11 cellular contexts compared by ENCODE assay signal in genomic region chrX:23332888-23333821, GRCh38. TPM values are rescaled to one million over a fixed set of nuclear protein-coding genes. Genes with fewer than 3 reads are reported as not detected.
DNase-seq lines count a peak whose midpoint lies in the region; ATAC-seq, FAIRE-seq and TF ChIP-seq lines count a peak whose summit lies in the region.
"Had no signal": no experiment of that assay in that cellular context is flagged by ENCODE, and none has a peak within 500 bp of the region (broad histone marks: within the 10 kb centered on the region; RNA-seq: fewer than 3 reads in every experiment).

No MANE protein-coding gene starts in this region.

- H2BK5ac ChIP-seq in mesenchymal stem cell (ENCODE audit: low read depth, low read length, poor library complexity, severe bottlenecking) = no peak overlapping the region

- FAIRE-seq in astrocyte (lab: Jason Lieb, UNC) (no peak), small intestine (lab: Jason Lieb, UNC) (no peak)

- H3K4me1 Mint-ChIP-seq in activated naive CD8-positive, alpha-beta T cell (ENCODE audit: low read depth) = peaks cover 13% of the 10 kb centered on the region
- peaks cover 7% of the 10 kb centered on the region for H3K4me1 Mint-ChIP-seq in activated naive CD8-positive, alpha-beta T cell treated with anti-CD3 and anti-CD28 coated beads, Interleukin-2, amount 50 U/mL, for 24 hours
- peaks cover 5% of the 10 kb centered on the region for H3K4me1 Mint-ChIP-seq in astrocyte (ENCODE audit: low read depth, unreplicated experiment)

- no peaks in the 10 kb centered on the region for H3K79me2 ChIP-seq in astrocyte (ENCODE audit: insufficient read depth, low read length)

- no peak overlapping the region for H2BK15ac ChIP-seq in mesenchymal stem cell (ENCODE audit: low read depth, poor library complexity, severe bottlenecking)

- no peak for DNase-seq in activated naive CD8-positive, alpha-beta T cell treated with anti-CD3 and anti-CD28 coated beads, Interleukin-2, amount 50 U/mL, for 24 hours
- DNase-seq in astrocyte (ENCODE audit: low read depth) (no peak), mesenchymal stem cell (no peak), transverse colon (peak; percentile 7), H4 (ENCODE audit: low spot score) (no peak), small intestine (no peak), SW 1271 (lab: John Stamatoyannopoulos, UW) (no peak)
- DNase-seq: adrenal gland; stimulated activated CD8-positive, alpha-beta memory T cell treated with anti-CD3 and anti-CD28 coated beads, Interleukin-4, amount 100 ng/mL, for 48 hours had no signal

- no peaks in the 10 kb centered on the region for H3K36me3 Mint-ChIP-seq in activated naive CD8-positive, alpha-beta T cell
- H3K36me3 Mint-ChIP-seq in activated naive CD8-positive, alpha-beta T cell treated with anti-CD3 and anti-CD28 coated beads, Interleukin-2, amount 50 U/mL, for 24 hours (ENCODE audit: low read depth) = no peaks in the 10 kb centered on the region
- H3K36me3 Mint-ChIP-seq in astrocyte (ENCODE audit: low read depth, unreplicated experiment) = no peaks in the 10 kb centered on the region

- H3K9ac ChIP-seq in astrocyte (ENCODE audit: low read length) = no peak overlapping the region
- no peak overlapping the region for H3K9ac ChIP-seq in mesenchymal stem cell (ENCODE audit: low read length)

- peaks cover 23% of the 10 kb centered on the region for H3K27me3 ChIP-seq in astrocyte (ENCODE audit: insufficient read depth, low read length)
- peaks cover 50 to 74% of the 10 kb centered on the region in 2 experiments for H3K27me3 ChIP-seq in mesenchymal stem cell (ENCODE audit: control insufficient read depth in 1 of 2, insufficient read depth in 1 of 2, low read length in 2 of 2)
- H3K27me3 ChIP-seq in transverse colon = peaks cover 51% of the 10 kb centered on the region
- peaks cover 8 to 12% of the 10 kb centered on the region in 2 donors for H3K27me3 ChIP-seq in small intestine (ENCODE audit: control insufficient read depth in 2 of 2, insufficient read depth in 2 of 2, low read length in 2 of 2)

- no peak overlapping the region for H3K27ac Mint-ChIP-seq in activated naive CD8-positive, alpha-beta T cell
- no peak overlapping the region for H3K27ac Mint-ChIP-seq in activated naive CD8-positive, alpha-beta T cell treated with anti-CD3 and anti-CD28 coated beads, Interleukin-2, amount 50 U/mL, for 24 hours
- no peak overlapping the region for H3K27ac Mint-ChIP-seq in astrocyte (ENCODE audit: unreplicated experiment)

- H3K18ac ChIP-seq in mesenchymal stem cell (ENCODE audit: low read depth in 1 of 2, low read length in 2 of 2) = no peak overlapping the region

- no peak overlapping the region for H2AK5ac ChIP-seq in mesenchymal stem cell (ENCODE audit: low read length, severe bottlenecking)

- no peak overlapping the region for H2BK120ac ChIP-seq in mesenchymal stem cell (ENCODE audit: low read depth, low read length)

- H3K4me3 Mint-ChIP-seq in activated naive CD8-positive, alpha-beta T cell = peak overlapping the region; percentile 66
- no peak overlapping the region for H3K4me3 Mint-ChIP-seq in activated naive CD8-positive, alpha-beta T cell treated with anti-CD3 and anti-CD28 coated beads, Interleukin-2, amount 50 U/mL, for 24 hours
- H3K4me3 Mint-ChIP-seq in astrocyte (ENCODE audit: unreplicated experiment) = no peak overlapping the region

- intact Hi-C loops in transverse colon (cut with DNase I; ENCODE audit: low total_unique reads) = no loop called here

- H4K91ac ChIP-seq in mesenchymal stem cell (ENCODE audit: low read length) = no peak overlapping the region

- H3K4me1 ChIP-seq in astrocyte (ENCODE audit: insufficient read depth, low read length) (no peaks in the 10 kb centered on the region), mesenchymal stem cell (ENCODE audit: control insufficient read depth, insufficient read depth, low read depth, low read length) (peaks cover 26% of the 10 kb centered on the region), transverse colon (peaks cover 0 to 10% (median 5%) of the 10 kb centered on the region in 4 donors), small intestine (ENCODE audit: control insufficient read depth in 2 of 2, insufficient read depth in 1 of 2, low read depth in 1 of 2, low read length in 1 of 2) (no peaks in the 10 kb centered on the region)
- H3K4me1 ChIP-seq: adrenal gland had no signal

- H3K9me3 ChIP-seq in astrocyte (ENCODE audit: insufficient read depth, low read depth, low read length) (no peaks in the 10 kb centered on the region), mesenchymal stem cell (ENCODE audit: control insufficient read depth, low read length) (no peaks in the 10 kb centered on the region), transverse colon (no peaks in the 10 kb centered on the region), small intestine (ENCODE audit: control insufficient read depth, low read depth) (peaks cover 1% of the 10 kb centered on the region)
- H3K9me3 ChIP-seq: adrenal gland had no signal

- no peak overlapping the region for H4K8ac ChIP-seq in mesenchymal stem cell (ENCODE audit: low read length)

- 0% methylated on average over 14 of the region's 75 CpGs for whole genome bisulfite sequencing in mesenchymal stem cell
- WGBS in transverse colon (ENCODE audit: low coverage in 1 of 2), 2 donors = 44% methylated on average over 75 of the region's 75 CpGs; no CpG with 5 or more reads in 1 of the 2 donors
- 1 to 36% (median 12%) methylated on average over 49 to 75 of the region's 75 CpGs for WGBS in small intestine, 3 donors

- TF ChIP-seq EP300 in transverse colon (IDR thresholded peaks at IDR 0.05; ENCODE audit: low read depth) = no peak

- TF ChIP-seq POLR2A in transverse colon (IDR thresholded peaks at IDR 0.05) = no peak

- H3K4me2 ChIP-seq in astrocyte (ENCODE audit: low read length) (peak overlapping the region; percentile 80), mesenchymal stem cell (ENCODE audit: low read length, poor library complexity, severe bottlenecking) (peak overlapping the region; percentile 65)

- no peak overlapping the region for H3K27ac ChIP-seq in astrocyte (ENCODE audit: low read depth, low read length)
- H3K27ac ChIP-seq in mesenchymal stem cell (ENCODE audit: low read length, poor library complexity, severe bottlenecking) = no peak overlapping the region
- H3K27ac ChIP-seq in transverse colon = peak overlapping the region in 2 of 4 donors; percentile 47 to 51
- H3K27ac ChIP-seq in small intestine (ENCODE audit: low read depth in 1 of 2, low read length in 1 of 2) = no peak overlapping the region
- H3K27ac ChIP-seq: adrenal gland, VCaP had no signal

- H3K27me3 Mint-ChIP-seq in activated naive CD8-positive, alpha-beta T cell = peaks cover 26% of the 10 kb centered on the region
- peaks cover 42% of the 10 kb centered on the region for H3K27me3 Mint-ChIP-seq in activated naive CD8-positive, alpha-beta T cell treated with anti-CD3 and anti-CD28 coated beads, Interleukin-2, amount 50 U/mL, for 24 hours
- peaks cover 58% of the 10 kb centered on the region for H3K27me3 Mint-ChIP-seq in astrocyte (ENCODE audit: low read depth, unreplicated experiment)

- no peaks in the 10 kb centered on the region for H4K20me1 ChIP-seq in astrocyte (ENCODE audit: insufficient read depth, low read length)

- in situ Hi-C loops in transverse colon (cut with MboI; ENCODE audit: low pct_ligation_motif_present in 1 of 4, low pct_unique_long_range_greater_than_20kb in 1 of 4, low sequenced_read_pairs in 3 of 4) = no loop called here

- H3K4ac ChIP-seq in mesenchymal stem cell (ENCODE audit: low read depth in 1 of 2, low read length in 2 of 2) = no peak overlapping the region

- no peaks in the 10 kb centered on the region for H3K79me1 ChIP-seq in mesenchymal stem cell (replicated peaks; ENCODE audit: low read length, poor library complexity, severe bottlenecking)

- H2AFZ ChIP-seq in astrocyte (ENCODE audit: low read depth, low read length) (no peak overlapping the region), mesenchymal stem cell (ENCODE audit: low read depth, low read length) (no peak overlapping the region)

- H3K36me3 ChIP-seq in astrocyte (ENCODE audit: insufficient read depth, low read length) (no peaks in the 10 kb centered on the region), mesenchymal stem cell (ENCODE audit: control insufficient read depth in 1 of 2, insufficient read depth in 2 of 2, low read depth in 1 of 2, low read length in 2 of 2) (no peaks in the 10 kb centered on the region), transverse colon (no peaks in the 10 kb centered on the region), small intestine (ENCODE audit: control insufficient read depth in 2 of 2, insufficient read depth in 2 of 2, low read length in 2 of 2) (no peaks in the 10 kb centered on the region)
- H3K36me3 ChIP-seq: adrenal gland had no signal

- H3K4me3 ChIP-seq in astrocyte (ENCODE audit: insufficient read depth, low read depth, low read length) (no peak overlapping the region), mesenchymal stem cell (ENCODE audit: insufficient read depth in 1 of 2, low read depth in 1 of 2, low read length in 2 of 2) (peak overlapping the region in 1 of 2 experiments; percentile 24), transverse colon (peak overlapping the region in 3 of 4 donors; percentile 24 to 41 (median 24)), small intestine (ENCODE audit: low read depth in 1 of 2, low read length in 2 of 2) (no peak overlapping the region)

- TF ChIP-seq CTCF in astrocyte (IDR thresholded peaks at IDR 0.05; ENCODE audit: insufficient read depth, low read depth, low read length) (no peak), transverse colon (IDR thresholded peaks at IDR 0.05) (no peak)

- ATAC-seq in activated naive CD8-positive, alpha-beta T cell treated with anti-CD3 and anti-CD28 coated beads, Interleukin-2, amount 50 U/mL, for 24 hours = no peak

- H2BK12ac ChIP-seq in mesenchymal stem cell (ENCODE audit: low read length in 2 of 2) = no peak overlapping the region

- H3K14ac ChIP-seq in mesenchymal stem cell (ENCODE audit: low read length in 2 of 2) = no peak overlapping the region

- no peaks in the 10 kb centered on the region for H3K9me3 Mint-ChIP-seq in activated naive CD8-positive, alpha-beta T cell (ENCODE audit: low read depth)
- no peaks in the 10 kb centered on the region for H3K9me3 Mint-ChIP-seq in activated naive CD8-positive, alpha-beta T cell treated with anti-CD3 and anti-CD28 coated beads, Interleukin-2, amount 50 U/mL, for 24 hours
- no peaks in the 10 kb centered on the region for H3K9me3 Mint-ChIP-seq in astrocyte (ENCODE audit: unreplicated experiment)

- H3K23ac ChIP-seq in mesenchymal stem cell (ENCODE audit: low read length in 2 of 2) = no peak overlapping the region

RNA-seq across cellular contexts. Expression of gene PTCHD1, which starts 1.5 kb away (rescaled TPM):
- total RNA-seq in astrocyte (0.05 and 0.14 TPM in 2 replicates), transverse colon (1 to 10 TPM in 3 of 4 donors, under 1 TPM in 1; 0.40 to 3.4 (median 1.7) TPM)
- under 0.01 TPM for polyA plus RNA-seq in mesenchymal stem cell (2013, experiment 1 of 2)
- polyA plus RNA-seq in mesenchymal stem cell (2013, experiment 2 of 2) = 0.01 TPM
- total RNA-seq in H4 (2014; rRNA removed; shearing (Covaris generic)) = 0.52 and 3.0 TPM in 2 replicates
- polyA plus RNA-seq in small intestine = under 1 TPM in 1 of 3 donors, not detected in 2; 0.22 TPM

Comparison
In these comparisons a context has a peak if more than half of its experiments do, and no peak if none do; other contexts are left out.
1. H3K4me3 ChIP-seq: peak in transverse colon (3 of 4); none in astrocyte (single experiment) and small intestine (0 of 2).